Comparison of ENCODE assay signal across 1 cellular context in the genomic region with DNA sequence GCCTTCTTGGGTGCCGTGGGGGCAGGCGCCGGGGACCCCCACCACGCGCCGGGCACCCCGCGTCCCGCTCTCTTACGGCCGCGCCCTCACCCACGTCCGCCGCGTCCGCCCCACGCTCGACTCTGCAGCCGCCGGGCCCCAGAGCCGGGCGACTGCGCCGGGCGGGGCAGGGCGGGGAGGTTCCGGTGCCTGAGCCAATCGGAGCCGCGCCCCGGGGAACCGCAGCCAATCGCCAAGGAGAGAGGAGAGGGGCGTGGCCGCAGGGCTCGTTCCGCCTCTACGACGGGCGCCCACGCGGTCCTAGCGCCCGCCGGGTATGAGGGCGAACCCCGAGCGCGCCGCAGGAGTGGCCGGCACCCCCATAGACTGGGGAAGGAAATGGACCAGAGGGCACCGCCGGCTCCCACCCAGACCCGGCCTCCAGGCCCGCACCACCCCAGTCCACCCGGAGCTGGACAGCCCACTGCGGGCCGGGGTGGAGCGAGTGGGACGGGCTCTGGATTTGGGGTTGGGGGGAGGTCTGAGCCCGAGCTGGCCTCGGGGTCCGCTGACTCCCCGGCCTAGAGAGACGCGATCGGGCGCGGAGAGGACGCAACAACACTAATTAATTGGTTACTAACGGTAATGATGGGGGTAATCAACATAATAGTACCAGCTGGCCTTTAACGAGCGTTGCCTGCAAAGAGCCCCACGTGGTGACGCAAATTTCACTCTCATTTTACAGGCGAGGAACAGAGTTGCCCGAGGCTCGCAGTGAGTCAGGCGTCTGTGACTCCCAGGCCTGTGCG.
TF ChIP-seq lines count a peak whose summit lies in the region.

TSS of gene MFSD12 (minus strand) at position 126 of the 788 bp plus-strand sequence. CDS start 183 bp downstream, outside the sequence.

TF ChIP-seq in HepG2, 621 proteins besides CTCF, POLR2A, EP300 and RAD21 (continued from another document):
- TF ChIP-seq ZNF710 (CRISPR knock-in tag; IDR thresholded peaks at IDR 0.05; ENCODE audit: borderline replicate concordance) (no peak; the same call in 1 of the 2 replicates), RBFOX2 (IDR thresholded peaks at IDR 0.05; ENCODE audit: low read depth, low read length) (peak; percentile 86), ESRRA (CRISPR knock-in tag; IDR thresholded peaks at IDR 0.05; ENCODE audit: low read depth) (peak; percentile 48; the same call in 1 of the 2 replicates), ZNF761 (CRISPR knock-in tag; conservative IDR thresholded peaks at IDR 0.05) (0 out of 2 replicates have a peak, but pooled peaks have one; percentile 36), CSRNP1 (CRISPR knock-in tag; IDR thresholded peaks at IDR 0.05) (peak; percentile 11; the same call in 1 of the 2 replicates), HDAC6 (IDR thresholded peaks at IDR 0.05; ENCODE audit: low read depth, low read length) (no peak), HIVEP1 (CRISPR knock-in tag; IDR thresholded peaks at IDR 0.05) (no peak), DMAP1 (CRISPR knock-in tag; IDR thresholded peaks at IDR 0.05) (peak; percentile 55; the same call in 1 of the 2 replicates), KAT8 (CRISPR knock-in tag; IDR thresholded peaks at IDR 0.05) (peak; percentile 78), RFXAP (CRISPR knock-in tag; IDR thresholded peaks at IDR 0.05; ENCODE audit: borderline replicate concordance) (peak; percentile 68; the same call in 1 of the 2 replicates), DNMT3B (CRISPR knock-in tag; conservative IDR thresholded peaks at IDR 0.05) (peak; percentile 80; the same call in 1 of the 2 replicates), ZNF501 (CRISPR knock-in tag; IDR thresholded peaks at IDR 0.05) (peak; percentile 75), SALL2 (CRISPR knock-in tag; IDR thresholded peaks at IDR 0.05) (peak; percentile 67; the same call in 1 of the 2 replicates), SOX13 (IDR thresholded peaks at IDR 0.05) (no peak), SOX13 (CRISPR knock-in tag; conservative IDR thresholded peaks at IDR 0.05 in 1 of 2, IDR thresholded peaks at IDR 0.05 in 1 of 2) (peak in 1 of 2 experiments; percentile 30; a peak in 1 of 4 replicates), TOE1 (CRISPR knock-in tag; IDR thresholded peaks at IDR 0.05) (no peak), TBX3 (IDR thresholded peaks at IDR 0.05; ENCODE audit: borderline replicate concordance) (no peak), TIGD3 (CRISPR knock-in tag; IDR thresholded peaks at IDR 0.05; ENCODE audit: borderline replicate concordance) (0 out of 2 replicates have a peak, but pooled peaks have one; percentile 75), POGZ (CRISPR knock-in tag; IDR thresholded peaks at IDR 0.05) (peak; percentile 70; the same call in 1 of the 2 replicates), FOXK2 (IDR thresholded peaks at IDR 0.05) (no peak), ISX (CRISPR knock-in tag; conservative IDR thresholded peaks at IDR 0.05) (no peak; the same call in 1 of the 2 replicates), RBM39 (IDR thresholded peaks at IDR 0.05; ENCODE audit: low read depth, low read length, poor library complexity, severe bottlenecking) (peak; percentile 22), RARA (CRISPR knock-in tag; IDR thresholded peaks at IDR 0.05) (peak; percentile 22; the same call in 1 of the 2 replicates), ZNF547 (CRISPR knock-in tag; IDR thresholded peaks at IDR 0.05) (0 out of 2 replicates have a peak, but pooled peaks have one; percentile 30), ZNF543 (CRISPR knock-in tag; IDR thresholded peaks at IDR 0.05) (0 out of 2 replicates have a peak, but pooled peaks have one; percentile 62), NFKB2 (CRISPR knock-in tag; IDR thresholded peaks at IDR 0.05; ENCODE audit: borderline replicate concordance) (peak; percentile 31; the same call in 1 of the 2 replicates), SRY (CRISPR knock-in tag; IDR thresholded peaks at IDR 0.05) (0 out of 2 replicates have a peak, but pooled peaks have one; percentile 40), MED1 (CRISPR knock-in tag; IDR thresholded peaks at IDR 0.05) (peak; percentile 33; the same call in 1 of the 2 replicates), HES4 (CRISPR knock-in tag; IDR thresholded peaks at IDR 0.05; ENCODE audit: borderline replicate concordance) (peak; percentile 51; the same call in 1 of the 2 replicates), ZNF616 (CRISPR knock-in tag; IDR thresholded peaks at IDR 0.05; ENCODE audit: low read depth) (peak; percentile 35; the same call in 1 of the 2 replicates), ZNF556 (CRISPR knock-in tag; IDR thresholded peaks at IDR 0.05; ENCODE audit: borderline replicate concordance) (peak; percentile 32; the same call in 1 of the 2 replicates), IKZF4 (CRISPR knock-in tag; IDR thresholded peaks at IDR 0.05; ENCODE audit: borderline replicate concordance, low read depth, not compliant biosample characterization) (peak; percentile 55), SP2 (CRISPR knock-in tag; IDR thresholded peaks at IDR 0.05) (peak; percentile 91), ZNF274 (CRISPR knock-in tag; IDR thresholded peaks at IDR 0.05) (peak; percentile 50; the same call in 1 of the 2 replicates), GLI4 (CRISPR knock-in tag; IDR thresholded peaks at IDR 0.05; ENCODE audit: borderline replicate concordance) (0 out of 2 replicates have a peak, but pooled peaks have one; percentile 16)
- TF ChIP-seq, protein P1, sequence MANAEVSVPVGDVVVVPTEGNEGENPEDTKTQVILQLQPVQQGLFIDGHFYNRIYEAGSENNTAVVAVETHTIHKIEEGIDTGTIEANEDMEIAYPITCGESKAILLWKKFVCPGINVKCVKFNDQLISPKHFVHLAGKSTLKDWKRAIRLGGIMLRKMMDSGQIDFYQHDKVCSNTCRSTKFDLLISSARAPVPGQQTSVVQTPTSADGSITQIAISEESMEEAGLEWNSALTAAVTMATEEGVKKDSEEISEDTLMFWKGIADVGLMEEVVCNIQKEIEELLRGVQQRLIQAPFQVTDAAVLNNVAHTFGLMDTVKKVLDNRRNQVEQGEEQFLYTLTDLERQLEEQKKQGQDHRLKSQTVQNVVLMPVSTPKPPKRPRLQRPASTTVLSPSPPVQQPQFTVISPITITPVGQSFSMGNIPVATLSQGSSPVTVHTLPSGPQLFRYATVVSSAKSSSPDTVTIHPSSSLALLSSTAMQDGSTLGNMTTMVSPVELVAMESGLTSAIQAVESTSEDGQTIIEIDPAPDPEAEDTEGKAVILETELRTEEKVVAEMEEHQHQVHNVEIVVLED (CRISPR knock-in tag; IDR thresholded peaks at IDR 0.05; ENCODE audit: borderline replicate concordance), result peak; percentile 85
- TF ChIP-seq, protein P2, sequence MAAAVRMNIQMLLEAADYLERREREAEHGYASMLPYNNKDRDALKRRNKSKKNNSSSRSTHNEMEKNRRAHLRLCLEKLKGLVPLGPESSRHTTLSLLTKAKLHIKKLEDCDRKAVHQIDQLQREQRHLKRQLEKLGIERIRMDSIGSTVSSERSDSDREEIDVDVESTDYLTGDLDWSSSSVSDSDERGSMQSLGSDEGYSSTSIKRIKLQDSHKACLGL (CRISPR knock-in tag; IDR thresholded peaks at IDR 0.05), result peak; percentile 63
- TF ChIP-seq, protein P3, sequence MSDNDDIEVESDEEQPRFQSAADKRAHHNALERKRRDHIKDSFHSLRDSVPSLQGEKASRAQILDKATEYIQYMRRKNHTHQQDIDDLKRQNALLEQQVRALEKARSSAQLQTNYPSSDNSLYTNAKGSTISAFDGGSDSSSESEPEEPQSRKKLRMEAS (IDR thresholded peaks at IDR 0.05), result peak; percentile 37
- TF ChIP-seq, protein P4, sequence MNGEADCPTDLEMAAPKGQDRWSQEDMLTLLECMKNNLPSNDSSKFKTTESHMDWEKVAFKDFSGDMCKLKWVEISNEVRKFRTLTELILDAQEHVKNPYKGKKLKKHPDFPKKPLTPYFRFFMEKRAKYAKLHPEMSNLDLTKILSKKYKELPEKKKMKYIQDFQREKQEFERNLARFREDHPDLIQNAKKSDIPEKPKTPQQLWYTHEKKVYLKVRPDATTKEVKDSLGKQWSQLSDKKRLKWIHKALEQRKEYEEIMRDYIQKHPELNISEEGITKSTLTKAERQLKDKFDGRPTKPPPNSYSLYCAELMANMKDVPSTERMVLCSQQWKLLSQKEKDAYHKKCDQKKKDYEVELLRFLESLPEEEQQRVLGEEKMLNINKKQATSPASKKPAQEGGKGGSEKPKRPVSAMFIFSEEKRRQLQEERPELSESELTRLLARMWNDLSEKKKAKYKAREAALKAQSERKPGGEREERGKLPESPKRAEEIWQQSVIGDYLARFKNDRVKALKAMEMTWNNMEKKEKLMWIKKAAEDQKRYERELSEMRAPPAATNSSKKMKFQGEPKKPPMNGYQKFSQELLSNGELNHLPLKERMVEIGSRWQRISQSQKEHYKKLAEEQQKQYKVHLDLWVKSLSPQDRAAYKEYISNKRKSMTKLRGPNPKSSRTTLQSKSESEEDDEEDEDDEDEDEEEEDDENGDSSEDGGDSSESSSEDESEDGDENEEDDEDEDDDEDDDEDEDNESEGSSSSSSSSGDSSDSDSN (CRISPR knock-in tag; IDR thresholded peaks at IDR 0.05), result peak; percentile 24; the same call in 1 of the 2 replicates
- TF ChIP-seq, protein P5, sequence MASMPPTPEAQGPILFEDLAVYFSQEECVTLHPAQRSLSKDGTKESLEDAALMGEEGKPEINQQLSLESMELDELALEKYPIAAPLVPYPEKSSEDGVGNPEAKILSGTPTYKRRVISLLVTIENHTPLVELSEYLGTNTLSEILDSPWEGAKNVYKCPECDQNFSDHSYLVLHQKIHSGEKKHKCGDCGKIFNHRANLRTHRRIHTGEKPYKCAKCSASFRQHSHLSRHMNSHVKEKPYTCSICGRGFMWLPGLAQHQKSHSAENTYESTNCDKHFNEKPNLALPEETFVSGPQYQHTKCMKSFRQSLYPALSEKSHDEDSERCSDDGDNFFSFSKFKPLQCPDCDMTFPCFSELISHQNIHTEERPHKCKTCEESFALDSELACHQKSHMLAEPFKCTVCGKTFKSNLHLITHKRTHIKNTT (CRISPR knock-in tag; IDR thresholded peaks at IDR 0.05), result no peak
- TF ChIP-seq, protein P6, sequence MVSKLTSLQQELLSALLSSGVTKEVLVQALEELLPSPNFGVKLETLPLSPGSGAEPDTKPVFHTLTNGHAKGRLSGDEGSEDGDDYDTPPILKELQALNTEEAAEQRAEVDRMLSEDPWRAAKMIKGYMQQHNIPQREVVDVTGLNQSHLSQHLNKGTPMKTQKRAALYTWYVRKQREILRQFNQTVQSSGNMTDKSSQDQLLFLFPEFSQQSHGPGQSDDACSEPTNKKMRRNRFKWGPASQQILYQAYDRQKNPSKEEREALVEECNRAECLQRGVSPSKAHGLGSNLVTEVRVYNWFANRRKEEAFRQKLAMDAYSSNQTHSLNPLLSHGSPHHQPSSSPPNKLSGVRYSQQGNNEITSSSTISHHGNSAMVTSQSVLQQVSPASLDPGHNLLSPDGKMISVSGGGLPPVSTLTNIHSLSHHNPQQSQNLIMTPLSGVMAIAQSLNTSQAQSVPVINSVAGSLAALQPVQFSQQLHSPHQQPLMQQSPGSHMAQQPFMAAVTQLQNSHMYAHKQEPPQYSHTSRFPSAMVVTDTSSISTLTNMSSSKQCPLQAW (CRISPR knock-in tag; IDR thresholded peaks at IDR 0.05), result peak; percentile 69; the same call in 1 of the 2 replicates
- TF ChIP-seq, protein P7, sequence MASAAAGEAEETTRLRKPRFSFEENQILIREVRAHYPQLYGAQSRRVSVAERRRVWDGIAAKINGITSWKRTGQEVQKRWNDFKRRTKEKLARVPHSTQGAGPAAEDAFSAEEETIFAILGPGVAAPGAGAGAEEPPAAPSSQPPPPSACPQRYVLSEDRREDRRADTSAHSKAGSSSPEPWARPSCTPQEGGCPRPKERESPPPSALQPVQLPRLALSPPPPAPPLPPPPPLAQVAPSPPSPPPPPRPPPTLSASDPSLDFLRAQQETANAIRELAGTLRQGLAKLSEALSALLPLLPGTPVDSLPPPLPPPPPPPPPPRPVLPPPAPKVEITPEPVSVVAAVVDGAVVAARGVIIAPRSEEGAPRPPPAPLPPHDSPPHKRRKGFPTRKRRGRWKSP (CRISPR knock-in tag; IDR thresholded peaks at IDR 0.05), result peak; percentile 78
